9 cellular contexts compared by ENCODE assay signal in the genomic region with DNA sequence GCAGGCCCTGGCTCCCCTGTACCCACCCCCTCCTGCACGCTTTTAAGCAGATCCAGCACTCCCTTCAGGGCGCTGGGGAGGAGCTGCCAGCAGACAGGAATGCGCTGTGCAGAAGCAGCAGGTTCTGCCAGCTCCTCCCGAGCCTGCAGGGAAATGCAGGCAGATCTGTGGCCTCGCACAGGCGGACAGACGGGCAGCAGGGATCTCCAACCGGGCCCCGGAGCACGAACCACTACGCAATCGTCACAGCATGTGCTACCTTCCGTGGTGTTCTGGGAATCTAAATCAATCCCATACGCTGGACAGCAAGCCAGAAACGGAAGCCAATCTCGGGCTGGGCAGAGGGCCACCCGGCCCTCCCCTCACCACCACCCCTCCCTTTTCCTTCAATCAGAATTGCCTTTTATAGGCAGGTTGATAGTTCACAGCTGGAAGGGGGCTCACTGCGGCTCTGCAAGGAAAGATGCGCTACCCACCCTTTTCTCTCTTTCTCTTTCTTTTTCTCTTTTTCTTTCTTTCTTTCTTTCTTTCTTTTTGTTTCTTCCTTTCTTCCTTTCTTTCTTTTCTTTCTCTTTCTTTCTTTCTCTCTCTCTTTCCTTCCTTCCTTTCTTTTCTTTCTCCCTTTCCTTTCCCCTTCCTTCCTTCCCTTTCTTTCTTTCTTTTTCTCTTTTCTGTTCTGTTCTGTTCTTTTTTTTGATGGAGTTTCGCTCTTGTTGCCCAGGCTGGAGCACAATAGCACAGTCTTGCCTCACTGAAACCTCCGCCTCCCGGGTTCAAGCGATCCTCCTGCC.
A peak's percentile ranks its signal among the peaks of the same experiment; 100 is the strongest.
DNase-seq lines count a peak whose midpoint lies in the region; ATAC-seq and TF ChIP-seq lines count a peak whose summit lies in the region.
"Had no signal": no experiment of that assay in that cellular context is flagged by ENCODE, and none has a peak within 500 bp of the region (broad histone marks: within the 10 kb centered on the region; RNA-seq: fewer than 3 reads in every experiment).

No MANE protein-coding gene starts in this region.

- TF ChIP-seq CTCF in right atrium auricular region (IDR thresholded peaks at IDR 0.05) (peak in 1 of 2 donors; percentile 13), psoas muscle (IDR thresholded peaks at IDR 0.05) (no peak)

- H3K4me3 ChIP-seq in right atrium auricular region, result peak overlapping the region; percentile 15 to 23
- peak overlapping the region; percentile 44 for H3K4me3 ChIP-seq in psoas muscle

- H3K36me3 Mint-ChIP-seq in activated naive CD4-positive, alpha-beta T cell treated with anti-CD3 and anti-CD28 coated beads, Interleukin-2, amount 10 ng/mL, durations not matched to agents 7 days and 5 days, result no peaks in the 10 kb centered on the region
- no peaks in the 10 kb centered on the region for H3K36me3 Mint-ChIP-seq in T-cell
- H3K36me3 Mint-ChIP-seq: activated naive CD8-positive, alpha-beta T cell treated with anti-CD3 and anti-CD28 coated beads, Interleukin-2, amount 10 ng/mL, durations not matched to agents 7 days and 5 days had no signal

- H3K9me3 ChIP-seq in right atrium auricular region, result no peaks in the 10 kb centered on the region
- H3K9me3 ChIP-seq in psoas muscle, result no peaks in the 10 kb centered on the region

- H3K36me3 ChIP-seq in right atrium auricular region, result no peaks in the 10 kb centered on the region
- no peaks in the 10 kb centered on the region for H3K36me3 ChIP-seq in psoas muscle (ENCODE audit: insufficient read depth in 1 of 2, low read depth in 1 of 2)

- intact Hi-C loops in psoas muscle (cut with DNase I), result no loop called here

- ATAC-seq in psoas muscle, result peak; percentile 76 to 91 (median 88)
- no peak for ATAC-seq in T-cell (replicated peaks in 1 of 4)

- H3K27ac ChIP-seq in right atrium auricular region (peak overlapping the region; percentile 89 to 95), psoas muscle (peak overlapping the region; percentile 48)

- CTCF ChIA-PET in activated naive CD4-positive, alpha-beta T cell treated with anti-CD3 and anti-CD28 coated beads, Interleukin-2, amount 10 ng/mL, durations not matched to agents 7 days and 5 days (lab: Charles Lee), result no interaction called here
- CTCF ChIA-PET in T-cell (lab: Charles Lee), result interaction anchor here in 1 of 2 donors (0.7 to 0.8 kb wide), 2 partner anchors 46 to 1189 kb away, joined by 3 read pairs; no protein-coding TSS in a partner anchor

- no peak overlapping the region for H3K4me3 Mint-ChIP-seq in activated naive CD4-positive, alpha-beta T cell treated with anti-CD3 and anti-CD28 coated beads, Interleukin-2, amount 10 ng/mL, durations not matched to agents 7 days and 5 days
- no peak overlapping the region for H3K4me3 Mint-ChIP-seq in T-cell
- H3K4me3 Mint-ChIP-seq: activated naive CD8-positive, alpha-beta T cell treated with anti-CD3 and anti-CD28 coated beads, Interleukin-2, amount 10 ng/mL, durations not matched to agents 7 days and 5 days had no signal

- no peak overlapping the region for H3K27ac Mint-ChIP-seq in activated naive CD4-positive, alpha-beta T cell treated with anti-CD3 and anti-CD28 coated beads, Interleukin-2, amount 10 ng/mL, durations not matched to agents 7 days and 5 days
- H3K27ac Mint-ChIP-seq in T-cell, result peak overlapping the region in 1 of 2 donors; percentile 71
- H3K27ac Mint-ChIP-seq: activated naive CD8-positive, alpha-beta T cell treated with anti-CD3 and anti-CD28 coated beads, Interleukin-2, amount 10 ng/mL, durations not matched to agents 7 days and 5 days had no signal

- POLR2A ChIA-PET in T-cell (lab: Charles Lee), result no interaction called here

- peaks cover 55% of the 10 kb centered on the region for H3K27me3 Mint-ChIP-seq in activated naive CD4-positive, alpha-beta T cell treated with anti-CD3 and anti-CD28 coated beads, Interleukin-2, amount 10 ng/mL, durations not matched to agents 7 days and 5 days
- no peaks in the 10 kb centered on the region for H3K27me3 Mint-ChIP-seq in T-cell

- peaks cover 0 to 51% of the 10 kb centered on the region in 2 donors for H3K4me1 ChIP-seq in right atrium auricular region
- H3K4me1 ChIP-seq in psoas muscle, result peaks cover 8% of the 10 kb centered on the region

- H3K9me3 Mint-ChIP-seq in activated naive CD4-positive, alpha-beta T cell treated with anti-CD3 and anti-CD28 coated beads, Interleukin-2, amount 10 ng/mL, durations not matched to agents 7 days and 5 days, result no peaks in the 10 kb centered on the region
- no peaks in the 10 kb centered on the region for H3K9me3 Mint-ChIP-seq in T-cell
- H3K9me3 Mint-ChIP-seq: activated naive CD8-positive, alpha-beta T cell treated with anti-CD3 and anti-CD28 coated beads, Interleukin-2, amount 10 ng/mL, durations not matched to agents 7 days and 5 days had no signal

- H3K27me3 ChIP-seq in right atrium auricular region (no peaks in the 10 kb centered on the region), psoas muscle (ENCODE audit: insufficient read depth in 3 of 3, low read length in 2 of 3) (peaks cover 0 to 2% (median 0%) of the 10 kb centered on the region in 3 donors)

- H3K4me1 Mint-ChIP-seq in activated naive CD4-positive, alpha-beta T cell treated with anti-CD3 and anti-CD28 coated beads, Interleukin-2, amount 10 ng/mL, durations not matched to agents 7 days and 5 days, result peaks cover 24% of the 10 kb centered on the region
- peaks cover 7 to 18% (median 14%) of the 10 kb centered on the region in 3 donors for H3K4me1 Mint-ChIP-seq in T-cell

- 22 to 25% (median 24%) methylated on average over 20 to 23 of the region's 23 CpGs for WGBS in psoas muscle, 3 donors

- peak; percentile 97 for DNase-seq in ELF-1 (ENCODE audit: low read depth, low spot score)
- DNase-seq in anterior cingulate cortex (lab: John Stamatoyannopoulos, UW), result peak in 56 of 58 donors; percentile 10 to 90 (median 62)
- peak; percentile 95 for DNase-seq in right atrium auricular region (ENCODE audit: low spot score)
- peak; percentile 85 to 87 for DNase-seq in psoas muscle
- no peak for DNase-seq in DMS79 treated with DMSO at 0.1 percent for 48 hours (lab: John Stamatoyannopoulos, UW)
- no peak for DNase-seq in kidney glomerular epithelial cell (lab: John Stamatoyannopoulos, UW)
- no peak for DNase-seq in activated naive CD4-positive, alpha-beta T cell treated with anti-CD3 and anti-CD28 coated beads, Interleukin-2, amount 10 ng/mL, durations not matched to agents 7 days and 5 days
- DNase-seq in T-cell, result no peak
- DNase-seq: activated naive CD8-positive, alpha-beta T cell treated with anti-CD3 and anti-CD28 coated beads, Interleukin-2, amount 10 ng/mL, durations not matched to agents 7 days and 5 days had no signal

Comparison
In these comparisons a context has a peak if more than half of its experiments do, and no peak if none do; other contexts are left out.
1. DNase-seq: peak in ELF-1 (single experiment), anterior cingulate cortex (56 of 58), right atrium auricular region (single experiment) and psoas muscle (2 of 2); none in DMS79 treated with DMSO at 0.1 percent for 48 hours (single experiment), kidney glomerular epithelial cell (single experiment), activated naive CD4-positive, alpha-beta T cell treated with anti-CD3 and anti-CD28 coated beads, Interleukin-2, amount 10 ng/mL, durations not matched to agents 7 days and 5 days (single experiment) and T-cell (0 of 34).
2. ATAC-seq: peak in psoas muscle (4 of 4); none in T-cell (0 of 4).